1 cellular context compared by ENCODE assay signal in the genomic region with DNA sequence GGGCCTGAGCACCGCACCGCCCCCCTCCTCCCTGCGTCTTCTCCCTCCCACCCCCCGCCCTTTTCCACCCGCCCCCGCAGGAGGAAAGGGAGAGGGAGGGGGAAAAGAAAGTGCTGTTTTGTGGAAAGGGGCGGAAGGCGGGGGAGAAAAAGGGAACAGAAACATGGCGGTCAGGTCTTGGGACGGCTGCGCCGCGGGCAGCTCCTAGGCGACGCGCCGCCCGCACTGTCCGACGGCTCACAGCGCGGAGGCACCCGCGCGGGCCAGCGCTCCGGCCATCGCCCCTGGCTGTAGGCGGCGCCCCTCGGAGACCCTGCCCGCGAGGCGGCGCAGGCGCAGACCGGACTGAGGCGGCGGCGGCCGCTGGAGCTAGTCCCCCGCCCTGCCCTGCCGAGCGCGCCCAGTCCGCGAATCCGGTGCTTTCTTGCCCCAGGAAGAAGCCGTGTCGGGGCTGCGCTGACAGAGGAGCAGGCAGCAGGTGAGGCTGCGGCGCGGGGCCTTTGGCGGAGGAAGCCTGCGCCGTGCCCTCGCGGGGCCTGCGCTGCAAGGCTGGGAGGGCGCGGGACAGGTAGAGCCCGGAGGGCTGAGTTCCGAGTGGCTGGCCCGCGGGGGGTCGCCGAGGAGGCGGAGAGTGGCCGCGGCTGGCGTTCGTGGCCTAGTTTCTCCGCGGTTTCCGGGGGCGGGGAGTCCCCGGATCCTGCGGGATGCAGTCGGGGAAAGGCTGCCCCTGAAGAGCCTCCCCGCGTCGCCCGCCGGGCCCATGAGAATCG.
TF ChIP-seq lines count a peak whose summit lies in the region.

A gene (plus strand): TSS at position 338 of the 770 bp plus-strand sequence. CDS start 45,482 bp downstream, outside the sequence.

TF ChIP-seq in HepG2, 621 proteins besides CTCF, POLR2A, EP300 and RAD21 (continued from another document):
- TF ChIP-seq FOXO1 (CRISPR knock-in tag; IDR thresholded peaks at IDR 0.05) = 0 out of 2 replicates have a peak, but pooled peaks have one; percentile 39
- TF ChIP-seq, protein P1, sequence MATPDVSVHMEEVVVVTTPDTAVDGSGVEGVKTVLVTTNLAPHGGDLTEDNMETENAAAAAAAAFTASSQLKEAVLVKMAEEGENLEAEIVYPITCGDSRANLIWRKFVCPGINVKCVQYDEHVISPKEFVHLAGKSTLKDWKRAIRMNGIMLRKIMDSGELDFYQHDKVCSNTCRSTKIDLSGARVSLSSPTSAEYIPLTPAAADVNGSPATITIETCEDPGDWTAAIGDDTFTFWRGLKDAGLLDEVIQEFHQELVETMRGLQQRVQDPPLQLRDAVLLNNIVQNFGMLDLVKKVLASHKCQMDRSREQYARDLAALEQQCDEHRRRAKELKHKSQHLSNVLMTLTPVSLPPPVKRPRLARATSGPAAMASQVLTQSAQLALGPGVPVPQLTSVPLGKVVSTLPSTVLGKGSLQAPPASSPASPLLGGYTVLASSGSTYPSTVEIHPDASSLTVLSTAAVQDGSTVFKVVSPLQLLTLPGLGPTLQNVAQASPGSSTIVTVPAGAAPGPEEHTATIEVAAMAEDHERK (CRISPR knock-in tag; IDR thresholded peaks at IDR 0.05; ENCODE audit: low read depth) = no peak
- TF ChIP-seq HOXA5 (CRISPR knock-in tag; IDR thresholded peaks at IDR 0.05) = peak; percentile 42; the same call in 1 of the 2 replicates
- TF ChIP-seq ATRX (CRISPR knock-in tag; IDR thresholded peaks at IDR 0.05; ENCODE audit: borderline replicate concordance) = no peak
- TF ChIP-seq XRCC5 (optimal IDR thresholded peaks at IDR 0.05; ENCODE audit: low read length) = peak; percentile 77
- TF ChIP-seq ZNF761 (CRISPR knock-in tag; conservative IDR thresholded peaks at IDR 0.05) = 0 out of 2 replicates have a peak, but pooled peaks have one; percentile 15
- no peak; the same call in 1 of the 2 replicates for TF ChIP-seq TARDBP (CRISPR knock-in tag; IDR thresholded peaks at IDR 0.05)
- no peak; the same call in 1 of the 2 replicates for TF ChIP-seq AHR (CRISPR knock-in tag; IDR thresholded peaks at IDR 0.05)
- no peak; the same call in 1 of the 2 replicates for TF ChIP-seq ZIK1 (CRISPR knock-in tag; IDR thresholded peaks at IDR 0.05; ENCODE audit: borderline replicate concordance, low read depth)
- TF ChIP-seq YY1 (IDR thresholded peaks at IDR 0.05; ENCODE audit: insufficient read depth, insufficient replicate concordance, low read depth, low read length) = peak; percentile 89
- TF ChIP-seq RBM22 (optimal IDR thresholded peaks at IDR 0.05; ENCODE audit: low read length) = peak; percentile 20
- TF ChIP-seq CHD2 (IDR thresholded peaks at IDR 0.05; ENCODE audit: low read depth, low read length) = no peak
- TF ChIP-seq ZBTB8A (CRISPR knock-in tag; IDR thresholded peaks at IDR 0.05; ENCODE audit: borderline replicate concordance, low read depth) = no peak
- TF ChIP-seq FLYWCH1 (CRISPR knock-in tag; IDR thresholded peaks at IDR 0.05) = no peak
- TF ChIP-seq, protein P2, sequence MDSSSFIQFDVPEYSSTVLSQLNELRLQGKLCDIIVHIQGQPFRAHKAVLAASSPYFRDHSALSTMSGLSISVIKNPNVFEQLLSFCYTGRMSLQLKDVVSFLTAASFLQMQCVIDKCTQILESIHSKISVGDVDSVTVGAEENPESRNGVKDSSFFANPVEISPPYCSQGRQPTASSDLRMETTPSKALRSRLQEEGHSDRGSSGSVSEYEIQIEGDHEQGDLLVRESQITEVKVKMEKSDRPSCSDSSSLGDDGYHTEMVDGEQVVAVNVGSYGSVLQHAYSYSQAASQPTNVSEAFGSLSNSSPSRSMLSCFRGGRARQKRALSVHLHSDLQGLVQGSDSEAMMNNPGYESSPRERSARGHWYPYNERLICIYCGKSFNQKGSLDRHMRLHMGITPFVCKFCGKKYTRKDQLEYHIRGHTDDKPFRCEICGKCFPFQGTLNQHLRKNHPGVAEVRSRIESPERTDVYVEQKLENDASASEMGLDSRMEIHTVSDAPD (CRISPR knock-in tag; IDR thresholded peaks at IDR 0.05) = 0 out of 2 replicates have a peak, but pooled peaks have one; percentile 29
- no peak for TF ChIP-seq HNRNPUL1 (IDR thresholded peaks at IDR 0.05; ENCODE audit: low read depth, low read length)
- TF ChIP-seq ZNF558 (CRISPR knock-in tag; IDR thresholded peaks at IDR 0.05; ENCODE audit: borderline replicate concordance) = peak; percentile 71; the same call in 1 of the 2 replicates
- no peak for TF ChIP-seq ZNF879 (CRISPR knock-in tag; IDR thresholded peaks at IDR 0.05)
- TF ChIP-seq, protein P3, sequence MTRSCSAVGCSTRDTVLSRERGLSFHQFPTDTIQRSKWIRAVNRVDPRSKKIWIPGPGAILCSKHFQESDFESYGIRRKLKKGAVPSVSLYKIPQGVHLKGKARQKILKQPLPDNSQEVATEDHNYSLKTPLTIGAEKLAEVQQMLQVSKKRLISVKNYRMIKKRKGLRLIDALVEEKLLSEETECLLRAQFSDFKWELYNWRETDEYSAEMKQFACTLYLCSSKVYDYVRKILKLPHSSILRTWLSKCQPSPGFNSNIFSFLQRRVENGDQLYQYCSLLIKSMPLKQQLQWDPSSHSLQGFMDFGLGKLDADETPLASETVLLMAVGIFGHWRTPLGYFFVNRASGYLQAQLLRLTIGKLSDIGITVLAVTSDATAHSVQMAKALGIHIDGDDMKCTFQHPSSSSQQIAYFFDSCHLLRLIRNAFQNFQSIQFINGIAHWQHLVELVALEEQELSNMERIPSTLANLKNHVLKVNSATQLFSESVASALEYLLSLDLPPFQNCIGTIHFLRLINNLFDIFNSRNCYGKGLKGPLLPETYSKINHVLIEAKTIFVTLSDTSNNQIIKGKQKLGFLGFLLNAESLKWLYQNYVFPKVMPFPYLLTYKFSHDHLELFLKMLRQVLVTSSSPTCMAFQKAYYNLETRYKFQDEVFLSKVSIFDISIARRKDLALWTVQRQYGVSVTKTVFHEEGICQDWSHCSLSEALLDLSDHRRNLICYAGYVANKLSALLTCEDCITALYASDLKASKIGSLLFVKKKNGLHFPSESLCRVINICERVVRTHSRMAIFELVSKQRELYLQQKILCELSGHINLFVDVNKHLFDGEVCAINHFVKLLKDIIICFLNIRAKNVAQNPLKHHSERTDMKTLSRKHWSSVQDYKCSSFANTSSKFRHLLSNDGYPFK (CRISPR knock-in tag; IDR thresholded peaks at IDR 0.05; ENCODE audit: borderline replicate concordance) = peak; percentile 22; the same call in 1 of the 2 replicates
- peak; percentile 48 for TF ChIP-seq PHF20 (CRISPR knock-in tag; IDR thresholded peaks at IDR 0.05)
- TF ChIP-seq, protein P4, sequence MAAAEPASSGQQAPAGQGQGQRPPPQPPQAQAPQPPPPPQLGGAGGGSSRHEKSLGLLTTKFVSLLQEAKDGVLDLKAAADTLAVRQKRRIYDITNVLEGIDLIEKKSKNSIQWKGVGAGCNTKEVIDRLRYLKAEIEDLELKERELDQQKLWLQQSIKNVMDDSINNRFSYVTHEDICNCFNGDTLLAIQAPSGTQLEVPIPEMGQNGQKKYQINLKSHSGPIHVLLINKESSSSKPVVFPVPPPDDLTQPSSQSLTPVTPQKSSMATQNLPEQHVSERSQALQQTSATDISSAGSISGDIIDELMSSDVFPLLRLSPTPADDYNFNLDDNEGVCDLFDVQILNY (CRISPR knock-in tag; conservative IDR thresholded peaks at IDR 0.05) = no peak
- TF ChIP-seq ZNF780A (CRISPR knock-in tag; IDR thresholded peaks at IDR 0.05) = no peak; the same call in 1 of the 2 replicates
- no peak for TF ChIP-seq ZBTB1 (CRISPR knock-in tag; IDR thresholded peaks at IDR 0.05; ENCODE audit: borderline replicate concordance)
- no peak for TF ChIP-seq MBD4 (IDR thresholded peaks at IDR 0.05; ENCODE audit: borderline replicate concordance, low read length)
- 0 out of 2 replicates have a peak, but pooled peaks have one; percentile 60 for TF ChIP-seq ZNF256 (CRISPR knock-in tag; conservative IDR thresholded peaks at IDR 0.05)
- TF ChIP-seq, protein P5, sequence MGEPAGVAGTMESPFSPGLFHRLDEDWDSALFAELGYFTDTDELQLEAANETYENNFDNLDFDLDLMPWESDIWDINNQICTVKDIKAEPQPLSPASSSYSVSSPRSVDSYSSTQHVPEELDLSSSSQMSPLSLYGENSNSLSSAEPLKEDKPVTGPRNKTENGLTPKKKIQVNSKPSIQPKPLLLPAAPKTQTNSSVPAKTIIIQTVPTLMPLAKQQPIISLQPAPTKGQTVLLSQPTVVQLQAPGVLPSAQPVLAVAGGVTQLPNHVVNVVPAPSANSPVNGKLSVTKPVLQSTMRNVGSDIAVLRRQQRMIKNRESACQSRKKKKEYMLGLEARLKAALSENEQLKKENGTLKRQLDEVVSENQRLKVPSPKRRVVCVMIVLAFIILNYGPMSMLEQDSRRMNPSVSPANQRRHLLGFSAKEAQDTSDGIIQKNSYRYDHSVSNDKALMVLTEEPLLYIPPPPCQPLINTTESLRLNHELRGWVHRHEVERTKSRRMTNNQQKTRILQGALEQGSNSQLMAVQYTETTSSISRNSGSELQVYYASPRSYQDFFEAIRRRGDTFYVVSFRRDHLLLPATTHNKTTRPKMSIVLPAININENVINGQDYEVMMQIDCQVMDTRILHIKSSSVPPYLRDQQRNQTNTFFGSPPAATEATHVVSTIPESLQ (CRISPR knock-in tag; conservative IDR thresholded peaks at IDR 0.05) = no peak
